Comparison of ENCODE assay signal across 2 cellular contexts in genomic region chr21:42525228-42525604, GRCh38.
TF ChIP-seq lines count a peak whose summit lies in the region.

No MANE protein-coding gene starts in this region.

TF ChIP-seq in HepG2, 621 proteins besides CTCF, POLR2A, EP300 and RAD21 (continued from another document):
- TF ChIP-seq PATZ1 (CRISPR knock-in tag; IDR thresholded peaks at IDR 0.05) (no peak), CCDC6 (CRISPR knock-in tag; IDR thresholded peaks at IDR 0.05) (no peak), HMG20A (CRISPR knock-in tag; IDR thresholded peaks at IDR 0.05; ENCODE audit: borderline replicate concordance) (no peak), MIER2 (CRISPR knock-in tag; IDR thresholded peaks at IDR 0.05) (no peak), CREM (IDR thresholded peaks at IDR 0.05) (no peak), CREM (CRISPR knock-in tag; IDR thresholded peaks at IDR 0.05) (no peak), ISL2 (CRISPR knock-in tag; IDR thresholded peaks at IDR 0.05) (no peak), BCL6 (CRISPR knock-in tag; IDR thresholded peaks at IDR 0.05) (no peak), ZNF512B (CRISPR knock-in tag; IDR thresholded peaks at IDR 0.05; ENCODE audit: borderline replicate concordance) (no peak), ARID2 (CRISPR knock-in tag; IDR thresholded peaks at IDR 0.05; ENCODE audit: borderline replicate concordance) (no peak)
- TF ChIP-seq, protein P1, sequence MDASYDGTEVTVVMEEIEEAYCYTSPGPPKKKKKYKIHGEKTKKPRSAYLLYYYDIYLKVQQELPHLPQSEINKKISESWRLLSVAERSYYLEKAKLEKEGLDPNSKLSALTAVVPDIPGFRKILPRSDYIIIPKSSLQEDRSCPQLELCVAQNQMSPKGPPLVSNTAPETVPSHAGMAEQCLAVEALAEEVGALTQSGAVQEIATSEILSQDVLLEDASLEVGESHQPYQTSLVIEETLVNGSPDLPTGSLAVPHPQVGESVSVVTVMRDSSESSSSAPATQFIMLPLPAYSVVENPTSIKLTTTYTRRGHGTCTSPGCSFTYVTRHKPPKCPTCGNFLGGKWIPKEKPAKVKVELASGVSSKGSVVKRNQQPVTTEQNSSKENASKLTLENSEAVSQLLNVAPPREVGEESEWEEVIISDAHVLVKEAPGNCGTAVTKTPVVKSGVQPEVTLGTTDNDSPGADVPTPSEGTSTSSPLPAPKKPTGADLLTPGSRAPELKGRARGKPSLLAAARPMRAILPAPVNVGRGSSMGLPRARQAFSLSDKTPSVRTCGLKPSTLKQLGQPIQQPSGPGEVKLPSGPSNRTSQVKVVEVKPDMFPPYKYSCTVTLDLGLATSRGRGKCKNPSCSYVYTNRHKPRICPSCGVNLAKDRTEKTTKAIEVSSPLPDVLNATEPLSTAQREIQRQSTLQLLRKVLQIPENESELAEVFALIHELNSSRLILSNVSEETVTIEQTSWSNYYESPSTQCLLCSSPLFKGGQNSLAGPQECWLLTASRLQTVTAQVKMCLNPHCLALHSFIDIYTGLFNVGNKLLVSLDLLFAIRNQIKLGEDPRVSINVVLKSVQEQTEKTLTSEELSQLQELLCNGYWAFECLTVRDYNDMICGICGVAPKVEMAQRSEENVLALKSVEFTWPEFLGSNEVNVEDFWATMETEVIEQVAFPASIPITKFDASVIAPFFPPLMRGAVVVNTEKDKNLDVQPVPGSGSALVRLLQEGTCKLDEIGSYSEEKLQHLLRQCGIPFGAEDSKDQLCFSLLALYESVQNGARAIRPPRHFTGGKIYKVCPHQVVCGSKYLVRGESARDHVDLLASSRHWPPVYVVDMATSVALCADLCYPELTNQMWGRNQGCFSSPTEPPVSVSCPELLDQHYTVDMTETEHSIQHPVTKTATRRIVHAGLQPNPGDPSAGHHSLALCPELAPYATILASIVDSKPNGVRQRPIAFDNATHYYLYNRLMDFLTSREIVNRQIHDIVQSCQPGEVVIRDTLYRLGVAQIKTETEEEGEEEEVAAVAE (CRISPR knock-in tag; IDR thresholded peaks at IDR 0.05; ENCODE audit: borderline replicate concordance) = no peak

TF ChIP-seq in SK-N-SH treated with all-trans-retinoic acid at 6 μM for 48 hours, 23 proteins besides CTCF, POLR2A, EP300 and RAD21 (continued from another document):
- no peak for TF ChIP-seq ISL1 (CRISPR knock-in tag; IDR thresholded peaks at IDR 0.05)
- no peak for TF ChIP-seq PATZ1 (CRISPR knock-in tag; IDR thresholded peaks at IDR 0.05; ENCODE audit: borderline replicate concordance)
- no peak for TF ChIP-seq SNAI2 (CRISPR knock-in tag; IDR thresholded peaks at IDR 0.05)
- TF ChIP-seq ZNF8 (CRISPR knock-in tag; IDR thresholded peaks at IDR 0.05) = no peak
- TF ChIP-seq ZNF70 (CRISPR knock-in tag; IDR thresholded peaks at IDR 0.05) = no peak
- TF ChIP-seq CSDC2 (CRISPR knock-in tag; IDR thresholded peaks at IDR 0.05) = no peak
- TF ChIP-seq ARNTL (CRISPR knock-in tag; IDR thresholded peaks at IDR 0.05; ENCODE audit: borderline replicate concordance, low read depth) = no peak
- TF ChIP-seq POU6F1 (CRISPR knock-in tag; IDR thresholded peaks at IDR 0.05; ENCODE audit: borderline replicate concordance, low read depth) = no peak
- TF ChIP-seq TSHZ2 (CRISPR knock-in tag; IDR thresholded peaks at IDR 0.05) = no peak
- TF ChIP-seq TCF4 (CRISPR knock-in tag; IDR thresholded peaks at IDR 0.05; ENCODE audit: borderline replicate concordance) = no peak
